15 cellular contexts compared by ENCODE assay signal in genomic region chr3:135161425-135161824, GRCh38.
DNase-seq lines count a peak whose midpoint lies in the region; ATAC-seq, FAIRE-seq and TF ChIP-seq lines count a peak whose summit lies in the region.
"Had no signal": no experiment of that assay in that cellular context is flagged by ENCODE, and none has a peak within 500 bp of the region (broad histone marks: within the 10 kb centered on the region; RNA-seq: fewer than 3 reads in every experiment).

No MANE protein-coding gene starts in this region.

- CTCF ChIA-PET in H1 (lab: Charles Lee; ENCODE audit: partially characterized antibody): interaction anchor here (0.6 to 1.5 kb wide), 3 partner anchors 8 to 84 kb away, joined by 3 to 7 read pairs (median 4); no protein-coding TSS in a partner anchor
- CTCF ChIA-PET in HEK293T (lab: Yijun Ruan, JAX): no interaction called here

- no peak overlapping the region for H3K14ac ChIP-seq in H1 (ENCODE audit: insufficient read length)

- no peak overlapping the region for H3K27ac ChIP-seq in HUES6 (ENCODE audit: low read depth, low read length)
- no peak overlapping the region for H3K27ac ChIP-seq in H1 (ENCODE audit: low read depth, low read length)
- no peak overlapping the region for H3K27ac ChIP-seq in mesendoderm (ENCODE audit: low read depth, low read length)

- H4K8ac ChIP-seq in H1 (ENCODE audit: extremely low read depth, insufficient read depth, low read length) (no peak overlapping the region), mesendoderm (ENCODE audit: low read depth, low read length) (no peak overlapping the region)

- H2BK15ac ChIP-seq in H1 (ENCODE audit: low read length) (no peak overlapping the region), mesendoderm (replicated peaks; ENCODE audit: low read depth) (no peak overlapping the region)

- H3K4me3 ChIP-seq in HUES6 (ENCODE audit: low read depth, low read length): no peak overlapping the region
- no peak overlapping the region for H3K4me3 ChIP-seq in H1 (ENCODE audit: extremely low read depth in 1 of 4, insufficient read depth in 2 of 4, low read depth in 3 of 4, low read length in 4 of 4)
- no peak overlapping the region for H3K4me3 ChIP-seq in mesendoderm (ENCODE audit: low read length)

- no peaks in the 10 kb centered on the region for H3K36me3 ChIP-seq in HUES6 (ENCODE audit: control insufficient read depth, insufficient read depth, low read length)
- H3K36me3 ChIP-seq in H1 (ENCODE audit: control insufficient read depth in 2 of 4, insufficient read depth in 4 of 4, low read length in 3 of 4): no peaks in the 10 kb centered on the region
- no peaks in the 10 kb centered on the region for H3K36me3 ChIP-seq in mesendoderm (ENCODE audit: control insufficient read depth, insufficient read depth, low read length)

- peaks cover 20% of the 10 kb centered on the region for H3K4me1 ChIP-seq in HUES6 (ENCODE audit: control insufficient read depth, insufficient read depth, low read length)
- peaks cover 0 to 9% (median 4%) of the 10 kb centered on the region in 4 experiments; a peak in 5 of 7 replicates for H3K4me1 ChIP-seq in H1 (replicated peaks in 1 of 4; ENCODE audit: control insufficient read depth in 3 of 4, insufficient read depth in 4 of 4, low read length in 3 of 4)
- no peaks in the 10 kb centered on the region for H3K4me1 ChIP-seq in mesendoderm (ENCODE audit: control insufficient read depth, low read depth, low read length)

- H4K91ac ChIP-seq in H1 (replicated peaks; ENCODE audit: insufficient read length, low read length): no peak overlapping the region

- no peak for TF ChIP-seq EP300 in H1 (IDR thresholded peaks at IDR 0.05; ENCODE audit: borderline replicate concordance in 1 of 2, low read depth in 2 of 2, low read length in 2 of 2)

- no peak overlapping the region for H2AFZ ChIP-seq in H1 (ENCODE audit: low read length)

- no peaks in the 10 kb centered on the region for H4K20me1 ChIP-seq in H1 (replicated peaks in 1 of 2; ENCODE audit: control insufficient read depth in 1 of 2, insufficient read depth in 2 of 2, low read length in 2 of 2)

- H3K27me3 ChIP-seq in HUES6 (ENCODE audit: control insufficient read depth, insufficient read depth, low read length): no peaks in the 10 kb centered on the region
- no peaks in the 10 kb centered on the region for H3K27me3 ChIP-seq in H1 (replicated peaks in 1 of 4; ENCODE audit: control insufficient read depth in 3 of 4, extremely low read depth in 1 of 4, insufficient read depth in 3 of 4, low read length in 3 of 4)
- no peaks in the 10 kb centered on the region for H3K27me3 ChIP-seq in mesendoderm (ENCODE audit: insufficient read depth, low read length, poor library complexity)

- H3K23ac ChIP-seq in H1 (ENCODE audit: insufficient read length): no peak overlapping the region
- no peak overlapping the region for H3K23ac ChIP-seq in mesendoderm (ENCODE audit: low read length)

- H3K9ac ChIP-seq in HUES6 (ENCODE audit: low read length) (peak overlapping the region; percentile 11), H1 (replicated peaks in 1 of 4; ENCODE audit: extremely low read depth in 1 of 4, low read depth in 3 of 4, low read length in 3 of 4) (no peak overlapping the region), mesendoderm (ENCODE audit: low read length) (no peak overlapping the region)

- H4K5ac ChIP-seq in H1 (ENCODE audit: insufficient read length, low read depth, low read length): no peak overlapping the region
- no peak overlapping the region for H4K5ac ChIP-seq in mesendoderm (ENCODE audit: low read length)

- H3K56ac ChIP-seq in H1 (replicated peaks; ENCODE audit: insufficient read length, low read depth, low read length) (no peak overlapping the region), mesendoderm (ENCODE audit: low read length) (no peak overlapping the region)

- WGBS in H1 (ENCODE audit: extremely low coverage in 1 of 2, insufficient coverage in 1 of 2, insufficient read length in 1 of 2, insufficient replicate concordance in 2 of 2, low coverage in 1 of 2, low lambda C conversion rate in 2 of 2, missing lambda C conversion rate in 1 of 2), 2 experiments: 55% methylated on average over 1 of the region's 1 CpG; no CpG with 5 or more reads in 1 of the 2 experiments
- no CpG with 5 or more reads among the region's 1 CpG for WGBS in mesendoderm (ENCODE audit: extremely low coverage, insufficient coverage, low lambda C conversion rate)

- H2BK5ac ChIP-seq in H1 (ENCODE audit: low read depth, low read length) (no peak overlapping the region), mesendoderm (ENCODE audit: low read length) (no peak overlapping the region)

- POLR2A ChIA-PET in H1 (lab: Charles Lee; ENCODE audit: partially characterized antibody) (no interaction called here), HEK293T (lab: Yijun Ruan, JAX) (no interaction called here)

- no peaks in the 10 kb centered on the region for H3K23me2 ChIP-seq in H1 (ENCODE audit: low read depth, low read length)

- H2BK12ac ChIP-seq in H1 (ENCODE audit: low read depth, low read length): 0 out of 2 replicates have a peak overlapping the region, but pooled peaks have one; percentile 46

- FAIRE-seq in H1 (lab: Jason Lieb, UNC) (no peak), RCC 7860 (lab: Jason Lieb, UNC) (no peak)
- FAIRE-seq: A204.1, G401.6, GM12891, H54, HepG2 had no signal

- DNase-seq in H1 (ENCODE audit: low read depth in 1 of 2, low spot score in 2 of 2) (no peak), mesendoderm (peak; percentile 23), RCC 7860 (ENCODE audit: low spot score) (no peak), HEK293T (ENCODE audit: extremely low spot score) (no peak), NCI-H524 treated with DMSO at 0.1 percent for 48 hours (lab: John Stamatoyannopoulos, UW) (no peak)
- DNase-seq: C1 segment of cervical spinal cord; CD4-positive, alpha-beta memory T cell; DMS79 had no signal

- H3K18ac ChIP-seq in H1 (ENCODE audit: extremely low read depth, low read length) (peak overlapping the region; percentile 4; the same call in 1 of the 2 replicates), mesendoderm (ENCODE audit: low read length) (no peak overlapping the region)

- TF ChIP-seq CTCF in H1 (IDR thresholded peaks at IDR 0.05; ENCODE audit: control extremely low read depth in 1 of 3, insufficient read depth in 1 of 3, low read depth in 1 of 3, low read length in 3 of 3): peak in 2 of 3 experiments; percentile 2 to 14; a peak in 2 of 4 replicates

- H3K9me3 ChIP-seq in HUES6 (ENCODE audit: control insufficient read depth, insufficient read depth, low read depth, low read length) (no peaks in the 10 kb centered on the region), H1 (ENCODE audit: insufficient read depth in 2 of 2, low read depth in 1 of 2, low read length in 1 of 2) (no peaks in the 10 kb centered on the region)

- no peaks in the 10 kb centered on the region for H3K79me2 ChIP-seq in H1 (ENCODE audit: control insufficient read depth in 1 of 2, insufficient read depth in 2 of 2, low read length in 2 of 2)
- no peaks in the 10 kb centered on the region for H3K79me2 ChIP-seq in mesendoderm (ENCODE audit: control insufficient read depth, insufficient read depth, low read length)

- H2AK5ac ChIP-seq in H1 (ENCODE audit: low read depth, low read length) (no peak overlapping the region), mesendoderm (ENCODE audit: low read length) (no peak overlapping the region)

- H3K4ac ChIP-seq in H1 (replicated peaks; ENCODE audit: insufficient read length, low read depth, low read length) (no peak overlapping the region), mesendoderm (ENCODE audit: low read depth, low read length) (no peak overlapping the region)

- TF ChIP-seq RAD21 in H1 (IDR thresholded peaks at IDR 0.05 in 1 of 2, conservative IDR thresholded peaks at IDR 0.05 in 1 of 2; ENCODE audit: low read depth in 2 of 2, low read length in 2 of 2): peak; percentile 19 to 45; a peak in 3 of 4 replicates

- H3K4me2 ChIP-seq in H1 (ENCODE audit: insufficient read depth in 1 of 2, low read depth in 2 of 2, low read length in 2 of 2): no peak overlapping the region
- no peak overlapping the region for H3K4me2 ChIP-seq in mesendoderm (ENCODE audit: low read length)

- no peak overlapping the region for H2BK120ac ChIP-seq in H1 (replicated peaks; ENCODE audit: low read depth, low read length)
- no peak overlapping the region for H2BK120ac ChIP-seq in mesendoderm (ENCODE audit: low read depth, low read length)

- no peak overlapping the region for H2BK20ac ChIP-seq in H1 (ENCODE audit: low read length)

- TF ChIP-seq POLR2A in H1 (IDR thresholded peaks at IDR 0.05; ENCODE audit: control extremely low read depth in 1 of 2, low read depth in 2 of 2, low read length in 2 of 2): no peak

- no peak for ATAC-seq in GM21619 (IDR thresholded peaks at IDR 0.05; ENCODE audit: unreplicated experiment)
- ATAC-seq: HepG2 had no signal

- H3K79me1 ChIP-seq in H1 (ENCODE audit: low read depth, low read length): no peaks in the 10 kb centered on the region
- H3K79me1 ChIP-seq in mesendoderm (ENCODE audit: low read length): no peaks in the 10 kb centered on the region

TF ChIP-seq in H1, 55 proteins besides CTCF, POLR2A, EP300 and RAD21 (continues in another document):
- TF ChIP-seq HDAC6 (IDR thresholded peaks at IDR 0.05; ENCODE audit: low read depth, low read length): no peak
- no peak for TF ChIP-seq ATF2 (IDR thresholded peaks at IDR 0.05; ENCODE audit: low read length)
- TF ChIP-seq SIRT6 (IDR thresholded peaks at IDR 0.05; ENCODE audit: low read length): no peak

TF ChIP-seq in HEK293T, 16 proteins besides CTCF, POLR2A, EP300 and RAD21:
- no peak for TF ChIP-seq L3MBTL2 (conservative IDR thresholded peaks at IDR 0.05)
- no peak for TF ChIP-seq SP1 (IDR thresholded peaks at IDR 0.05)
- TF ChIP-seq NFRKB (IDR thresholded peaks at IDR 0.05): no peak
- no peak for TF ChIP-seq TARDBP (IDR thresholded peaks at IDR 0.05)
- no peak for TF ChIP-seq CTBP1 (IDR thresholded peaks at IDR 0.05; ENCODE audit: borderline replicate concordance)
- no peak for TF ChIP-seq ARNT (IDR thresholded peaks at IDR 0.05)
- no peak for TF ChIP-seq FOXM1 (IDR thresholded peaks at IDR 0.05; ENCODE audit: borderline replicate concordance)
- no peak for TF ChIP-seq FOXA1 (IDR thresholded peaks at IDR 0.05)
- no peak for TF ChIP-seq ELF4 (IDR thresholded peaks at IDR 0.05)
- no peak for TF ChIP-seq BHLHE40 (IDR thresholded peaks at IDR 0.05; ENCODE audit: borderline replicate concordance)
- TF ChIP-seq SUZ12 (IDR thresholded peaks at IDR 0.05): no peak
- TF ChIP-seq ZNF384 (IDR thresholded peaks at IDR 0.05): no peak
- TF ChIP-seq FOXK2 (IDR thresholded peaks at IDR 0.05): no peak
- no peak for TF ChIP-seq HDGF (IDR thresholded peaks at IDR 0.05; ENCODE audit: borderline replicate concordance)
- TF ChIP-seq LEF1 (IDR thresholded peaks at IDR 0.05; ENCODE audit: borderline replicate concordance): no peak
